22 cellular contexts compared by ENCODE assay signal in genomic region chr10:48509061-48509772, GRCh38.
DNase-seq lines count a peak whose midpoint lies in the region; ATAC-seq, FAIRE-seq and TF ChIP-seq lines count a peak whose summit lies in the region.
"Had no signal": no experiment of that assay in that cellular context is flagged by ENCODE, and none has a peak within 500 bp of the region (broad histone marks: within the 10 kb centered on the region; RNA-seq: fewer than 3 reads in every experiment).

No MANE protein-coding gene starts in this region.

- H3K27ac Mint-ChIP-seq in type B pancreatic cell: no peak overlapping the region
- H3K27ac Mint-ChIP-seq: activated naive CD8-positive, alpha-beta T cell treated with anti-CD3 and anti-CD28 coated beads for 36 hours; activated T-helper 1 cell treated with anti-CD3 and anti-CD28 coated beads, Interleukin-12 subunit alpha, Interleukin-12 subunit beta, Interleukin-2, Interleukin-4 antibody, amounts not matched to agents 30 ng/mL and 10 ng/mL and 1 ng/mL, durations not matched to agents 14 hours and 24 hours and 36 hours; naive thymus-derived CD4-positive, alpha-beta T cell had no signal

- TF ChIP-seq CTCF in K562 (IDR thresholded peaks at IDR 0.05 in 2 of 3, conservative IDR thresholded peaks at IDR 0.05 in 1 of 3; ENCODE audit: insufficient read depth in 2 of 3, low read depth in 1 of 3, low read length in 3 of 3): no peak
- TF ChIP-seq CTCF in type B pancreatic cell (conservative IDR thresholded peaks at IDR 0.05): no peak
- no peak for TF ChIP-seq CTCF in gastrocnemius medialis (IDR thresholded peaks at IDR 0.05 in 4 of 5, conservative IDR thresholded peaks at IDR 0.05 in 1 of 5)

- H3K36me3 Mint-ChIP-seq in type B pancreatic cell: no peaks in the 10 kb centered on the region
- H3K36me3 Mint-ChIP-seq: activated naive CD8-positive, alpha-beta T cell treated with anti-CD3 and anti-CD28 coated beads for 36 hours had no signal

- TF ChIP-seq POLR2A in K562 (conservative IDR thresholded peaks at IDR 0.05) (no peak), gastrocnemius medialis (IDR thresholded peaks at IDR 0.05) (no peak)

- 80% methylated on average over 14 of the region's 14 CpGs for WGBS in K562 (ENCODE audit: insufficient coverage, low coverage, missing lambda C conversion rate)

- H3K4me1 ChIP-seq in K562 (replicated peaks in 1 of 2; ENCODE audit: control insufficient read depth in 2 of 2, insufficient read depth in 2 of 2, low read length in 2 of 2) (peaks cover 47 to 49% of the 10 kb centered on the region in 2 experiments), gastrocnemius medialis (no peaks in the 10 kb centered on the region)
- H3K4me1 ChIP-seq: right lobe of liver, suprapubic skin, uterus had no signal

- peaks cover 3% of the 10 kb centered on the region for H3K27me3 Mint-ChIP-seq in type B pancreatic cell
- H3K27me3 Mint-ChIP-seq: activated naive CD8-positive, alpha-beta T cell treated with anti-CD3 and anti-CD28 coated beads for 36 hours had no signal

- CTCF ChIA-PET in K562 (lab: Yijun Ruan, JAX; ENCODE audit: low intra/inter-chr PET ratio): interaction anchor here (0.7 to 1.5 kb wide), 3 partner anchors 141 to 294 kb away, joined by 3 to 9 read pairs (median 5); no protein-coding TSS in a partner anchor

- no peaks in the 10 kb centered on the region for H3K9me1 ChIP-seq in K562 (ENCODE audit: control insufficient read depth, insufficient read depth, low read length)

- H3K79me2 ChIP-seq in K562 (ENCODE audit: control insufficient read depth, insufficient read depth, low read length): peaks cover 98% of the 10 kb centered on the region

- no peaks in the 10 kb centered on the region for H3K9me3 Mint-ChIP-seq in type B pancreatic cell

- H3K4me1 Mint-ChIP-seq in type B pancreatic cell (ENCODE audit: unreplicated experiment): peaks cover 14% of the 10 kb centered on the region
- H3K4me1 Mint-ChIP-seq: activated naive CD8-positive, alpha-beta T cell treated with anti-CD3 and anti-CD28 coated beads for 36 hours; naive thymus-derived CD4-positive, alpha-beta T cell had no signal

- H3K9me3 ChIP-seq in K562 (replicated peaks; ENCODE audit: control insufficient read depth, insufficient read depth, low read depth, low read length) (no peaks in the 10 kb centered on the region), gastrocnemius medialis (no peaks in the 10 kb centered on the region)
- H3K9me3 ChIP-seq: ovary, right lobe of liver, suprapubic skin had no signal

- intact Hi-C loops in K562 (cut with micrococcal nuclease): no loop called here
- intact Hi-C loops in Right ventricle myocardium inferior (cut with DNase I): loop anchor here (2.0 kb wide), 1 partner anchor 146 kb away; no protein-coding TSS in a partner anchor
- intact Hi-C loops in gastrocnemius medialis (cut with DNase I; ENCODE audit: low total_unique reads): loop anchor here (5.0 kb wide), 1 partner anchor 147 kb away; no protein-coding TSS in a partner anchor

- H3K9ac ChIP-seq in K562 (ENCODE audit: insufficient read depth in 1 of 2, low read depth in 2 of 2, low read length in 2 of 2): peak overlapping the region in 1 of 2 experiments; percentile 59; a peak in 1 of 4 replicates

- TF ChIP-seq EP300 in K562 (IDR thresholded peaks at IDR 0.05; ENCODE audit: low read length): no peak

- H3K4me3 ChIP-seq in K562 (no peak overlapping the region), gastrocnemius medialis (no peak overlapping the region)
- H3K4me3 ChIP-seq: esophagus squamous epithelium, ovary, right lobe of liver, suprapubic skin, uterus had no signal

- H3K4me2 ChIP-seq in K562 (ENCODE audit: insufficient read depth, low read length): no peak overlapping the region

- no peaks in the 10 kb centered on the region for H4K20me1 ChIP-seq in K562 (replicated peaks; ENCODE audit: control insufficient read depth, insufficient read depth, low read length)

- H3K36me3 ChIP-seq in K562 (ENCODE audit: control insufficient read depth, insufficient read depth, low read length): peaks cover 4% of the 10 kb centered on the region; the same call in 1 of the 3 replicates
- H3K36me3 ChIP-seq in gastrocnemius medialis: no peaks in the 10 kb centered on the region
- H3K36me3 ChIP-seq: esophagus squamous epithelium, ovary, right lobe of liver, suprapubic skin, uterus had no signal

- in situ Hi-C loops in K562 (cut with MboI) (loop anchor here (5.0 kb wide), 1 partner anchor 147 kb away; no protein-coding TSS in a partner anchor), gastrocnemius medialis (cut with MboI; ENCODE audit: low sequenced_read_pairs in 4 of 4) (no loop called here)

- ATAC-seq in K562: no peak
- ATAC-seq in Right ventricle myocardium inferior: peak; percentile 26
- no peak for ATAC-seq in gastrocnemius medialis
- ATAC-seq in GM21423 (IDR thresholded peaks at IDR 0.05; ENCODE audit: unreplicated experiment): no peak
- ATAC-seq: activated CD4-positive, CD25-positive, alpha-beta regulatory T cell treated with anti-CD3 and anti-CD28 coated beads, Interleukin-2, amount 50 U/mL, for 24 hours; naive thymus-derived CD4-positive, alpha-beta T cell had no signal

- no peak for FAIRE-seq in K562 (lab: Jason Lieb, UNC)
- FAIRE-seq: GM12891 had no signal

- peak in 1 of 4 experiments; percentile 35 for DNase-seq in K562 (ENCODE audit: extremely low read depth in 1 of 4, low spot score in 3 of 4)
- no peak for DNase-seq in Right ventricle myocardium inferior (ENCODE audit: missing footprints)
- peak; percentile 46 for DNase-seq in midbrain (lab: John Stamatoyannopoulos, UW)
- peak; percentile 57 for DNase-seq in type B pancreatic cell (ENCODE audit: extremely low spot score, unreplicated experiment)
- DNase-seq in gastrocnemius medialis: no peak
- no peak for DNase-seq in central memory CD4-positive, alpha-beta T cell
- DNase-seq: activated naive CD8-positive, alpha-beta T cell treated with anti-CD3 and anti-CD28 coated beads for 36 hours; COR-L47; esophagus squamous epithelium; kidney glomerular epithelial cell; mesenchymal stem cell; NCI-H1048; NCI-H187 treated with DMSO at 0.1 percent for 48 hours; uterus had no signal

- BruUV-seq in K562 (replicated peaks; lab: Mats Ljungman, UMichigan): no TSS peak

- no peak overlapping the region for H3K27ac ChIP-seq in K562 (ENCODE audit: extremely low read depth, low read depth, low read length)
- no peak overlapping the region for H3K27ac ChIP-seq in gastrocnemius medialis
- H3K27ac ChIP-seq: esophagus squamous epithelium, ovary, right lobe of liver, suprapubic skin, uterus had no signal

- POLR2A ChIA-PET in K562 (lab: Yijun Ruan, JAX): interaction anchor here (1.9 kb wide), 1 partner anchor 146 kb away, joined by 4 read pairs; no protein-coding TSS in a partner anchor

- no peak for TF ChIP-seq RAD21 in K562 (CRISPR knock-in tag; conservative IDR thresholded peaks at IDR 0.05 in 1 of 2, IDR thresholded peaks at IDR 0.05 in 1 of 2)

- no peak overlapping the region for H3K4me3 Mint-ChIP-seq in type B pancreatic cell
- H3K4me3 Mint-ChIP-seq: activated T-helper 1 cell treated with anti-CD3 and anti-CD28 coated beads, Interleukin-12 subunit alpha, Interleukin-12 subunit beta, Interleukin-2, Interleukin-4 antibody, amounts not matched to agents 30 ng/mL and 10 ng/mL and 1 ng/mL, durations not matched to agents 14 hours and 24 hours and 36 hours; naive thymus-derived CD4-positive, alpha-beta T cell had no signal

- no peak overlapping the region for H2AFZ ChIP-seq in K562 (ENCODE audit: low read depth, low read length)

- H3K27me3 ChIP-seq in K562 (ENCODE audit: control insufficient read depth in 2 of 2, insufficient read depth in 2 of 2, low read length in 2 of 2): no peaks in the 10 kb centered on the region
- peaks cover 0 to 1% (median 0%) of the 10 kb centered on the region in 3 donors for H3K27me3 ChIP-seq in gastrocnemius medialis
- H3K27me3 ChIP-seq: ovary, right lobe of liver, suprapubic skin, uterus had no signal

TF ChIP-seq in K562, 482 proteins besides CTCF, POLR2A, EP300 and RAD21:
- TF ChIP-seq SIX5 (IDR thresholded peaks at IDR 0.05; ENCODE audit: borderline replicate concordance in 1 of 2, insufficient read depth in 1 of 2, low read depth in 1 of 2, low read length in 2 of 2) (no peak), CAMTA2 (CRISPR knock-in tag; conservative IDR thresholded peaks at IDR 0.05) (no peak), ZNF785 (CRISPR knock-in tag; IDR thresholded peaks at IDR 0.05) (no peak), CEBPG (CRISPR knock-in tag; IDR thresholded peaks at IDR 0.05) (no peak), CEBPG (tag; conservative IDR thresholded peaks at IDR 0.05 in 1 of 2, IDR thresholded peaks at IDR 0.05 in 1 of 2) (no peak), PHF21A (IDR thresholded peaks at IDR 0.05; ENCODE audit: borderline replicate concordance, low read depth) (no peak), RBBP5 (IDR thresholded peaks at IDR 0.05; ENCODE audit: borderline replicate concordance, insufficient read depth, low read length, poor library complexity, severe bottlenecking) (peak; percentile 31), TAL1 (IDR thresholded peaks at IDR 0.05) (no peak), SMC3 (conservative IDR thresholded peaks at IDR 0.05; ENCODE audit: insufficient read depth, low read depth, low read length) (no peak)

Comparison
In these comparisons a context has a peak if more than half of its experiments do, and no peak if none do; other contexts are left out.
1. DNase-seq: peak in midbrain (single experiment) and type B pancreatic cell (single experiment); none in Right ventricle myocardium inferior (single experiment), gastrocnemius medialis (0 of 2) and central memory CD4-positive, alpha-beta T cell (single experiment).